In the genomic region with DNA sequence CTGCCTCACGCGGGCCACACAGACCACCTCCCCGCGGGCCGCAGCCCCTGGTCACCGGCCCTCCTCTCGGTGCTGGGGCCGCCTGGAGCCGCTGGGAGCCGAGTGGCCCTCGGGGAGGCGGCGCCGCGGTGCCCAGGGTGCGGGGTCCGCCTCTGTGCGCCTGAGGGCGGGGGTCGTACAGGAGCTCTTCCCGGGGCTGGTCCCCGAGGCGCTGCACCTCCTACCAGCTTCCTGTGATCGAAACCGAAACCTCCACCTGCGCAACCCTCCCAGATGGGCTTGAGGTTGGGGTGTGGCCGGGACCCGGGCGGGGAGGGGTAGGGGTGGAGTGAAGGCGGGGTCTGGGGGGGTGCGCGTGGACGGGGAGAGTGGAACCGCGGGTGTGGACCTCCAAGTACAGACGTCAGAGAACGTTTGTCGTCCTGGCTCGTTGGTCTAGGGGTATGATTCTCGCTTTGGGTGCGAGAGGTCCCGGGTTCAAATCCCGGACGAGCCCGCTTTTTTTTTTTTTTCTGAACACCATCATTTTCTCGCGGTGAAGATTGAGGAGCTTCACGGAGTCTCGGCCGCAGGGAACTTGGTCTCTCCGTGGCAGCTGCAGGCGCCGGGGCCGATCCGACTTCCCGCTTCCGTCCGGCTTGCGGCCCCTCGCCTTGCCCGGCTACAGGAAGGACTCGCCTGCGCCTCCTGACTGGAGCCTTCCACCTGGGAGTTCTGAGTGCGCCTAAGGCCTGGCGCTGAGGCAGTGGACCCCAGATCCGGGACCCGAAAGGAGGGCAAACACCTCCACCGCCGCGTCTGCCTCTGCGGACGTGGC, we compare ENCODE assay signal across 1 cellular context.
TF ChIP-seq lines count a peak whose summit lies in the region.

No MANE protein-coding gene starts in this region.

TF ChIP-seq in HepG2, 621 proteins besides CTCF, POLR2A, EP300 and RAD21 (continued from another document and continues in another):
- TF ChIP-seq, protein P1, sequence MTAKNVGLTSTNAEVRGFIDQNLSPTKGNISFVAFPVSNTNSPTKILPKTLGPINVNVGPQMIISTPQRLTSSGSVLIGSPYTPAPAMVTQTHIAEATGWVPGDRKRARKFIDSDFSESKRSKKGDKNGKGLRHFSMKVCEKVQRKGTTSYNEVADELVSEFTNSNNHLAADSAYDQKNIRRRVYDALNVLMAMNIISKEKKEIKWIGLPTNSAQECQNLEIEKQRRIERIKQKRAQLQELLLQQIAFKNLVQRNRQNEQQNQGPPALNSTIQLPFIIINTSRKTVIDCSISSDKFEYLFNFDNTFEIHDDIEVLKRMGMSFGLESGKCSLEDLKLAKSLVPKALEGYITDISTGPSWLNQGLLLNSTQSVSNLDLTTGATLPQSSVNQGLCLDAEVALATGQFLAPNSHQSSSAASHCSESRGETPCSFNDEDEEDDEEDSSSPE (CRISPR knock-in tag; IDR thresholded peaks at IDR 0.05) = peak; percentile 16; the same call in 1 of the 2 replicates
- peak; percentile 78 for TF ChIP-seq RBFOX2 (IDR thresholded peaks at IDR 0.05; ENCODE audit: low read depth, low read length)
- peak; percentile 56 for TF ChIP-seq TAF1 (CRISPR knock-in tag; IDR thresholded peaks at IDR 0.05)
- TF ChIP-seq, protein P2, sequence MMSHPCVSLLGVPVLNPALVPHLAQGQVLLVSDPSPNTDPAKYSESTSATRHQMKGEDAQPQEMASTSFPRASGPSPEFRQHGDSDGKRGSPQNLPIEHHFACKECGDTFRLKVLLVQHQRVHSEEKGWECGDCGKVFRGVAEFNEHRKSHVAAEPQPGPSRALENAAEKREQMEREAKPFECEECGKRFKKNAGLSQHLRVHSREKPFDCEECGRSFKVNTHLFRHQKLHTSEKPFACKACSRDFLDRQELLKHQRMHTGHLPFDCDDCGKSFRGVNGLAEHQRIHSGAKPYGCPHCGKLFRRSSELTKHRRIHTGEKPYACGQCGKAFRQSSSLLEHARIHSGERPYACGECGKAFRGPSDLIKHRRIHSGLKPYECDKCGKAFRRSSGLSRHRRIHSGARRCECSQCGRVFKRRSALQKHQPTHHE (CRISPR knock-in tag; IDR thresholded peaks at IDR 0.05; ENCODE audit: borderline replicate concordance) = 0 out of 2 replicates have a peak, but pooled peaks have one; percentile 16
- TF ChIP-seq PHF20 (CRISPR knock-in tag; IDR thresholded peaks at IDR 0.05) = no peak
- no peak for TF ChIP-seq SRSF9 (IDR thresholded peaks at IDR 0.05; ENCODE audit: borderline replicate concordance, insufficient read depth, low read depth, low read length, poor library complexity, severe bottlenecking)
- TF ChIP-seq, protein P3, sequence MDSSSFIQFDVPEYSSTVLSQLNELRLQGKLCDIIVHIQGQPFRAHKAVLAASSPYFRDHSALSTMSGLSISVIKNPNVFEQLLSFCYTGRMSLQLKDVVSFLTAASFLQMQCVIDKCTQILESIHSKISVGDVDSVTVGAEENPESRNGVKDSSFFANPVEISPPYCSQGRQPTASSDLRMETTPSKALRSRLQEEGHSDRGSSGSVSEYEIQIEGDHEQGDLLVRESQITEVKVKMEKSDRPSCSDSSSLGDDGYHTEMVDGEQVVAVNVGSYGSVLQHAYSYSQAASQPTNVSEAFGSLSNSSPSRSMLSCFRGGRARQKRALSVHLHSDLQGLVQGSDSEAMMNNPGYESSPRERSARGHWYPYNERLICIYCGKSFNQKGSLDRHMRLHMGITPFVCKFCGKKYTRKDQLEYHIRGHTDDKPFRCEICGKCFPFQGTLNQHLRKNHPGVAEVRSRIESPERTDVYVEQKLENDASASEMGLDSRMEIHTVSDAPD (CRISPR knock-in tag; IDR thresholded peaks at IDR 0.05) = no peak
- TF ChIP-seq RFX3 (CRISPR knock-in tag; IDR thresholded peaks at IDR 0.05) = no peak
- peak; percentile 48; the same call in 1 of the 2 replicates for TF ChIP-seq ZFX (CRISPR knock-in tag; IDR thresholded peaks at IDR 0.05; ENCODE audit: low read depth)
- TF ChIP-seq, protein P4, sequence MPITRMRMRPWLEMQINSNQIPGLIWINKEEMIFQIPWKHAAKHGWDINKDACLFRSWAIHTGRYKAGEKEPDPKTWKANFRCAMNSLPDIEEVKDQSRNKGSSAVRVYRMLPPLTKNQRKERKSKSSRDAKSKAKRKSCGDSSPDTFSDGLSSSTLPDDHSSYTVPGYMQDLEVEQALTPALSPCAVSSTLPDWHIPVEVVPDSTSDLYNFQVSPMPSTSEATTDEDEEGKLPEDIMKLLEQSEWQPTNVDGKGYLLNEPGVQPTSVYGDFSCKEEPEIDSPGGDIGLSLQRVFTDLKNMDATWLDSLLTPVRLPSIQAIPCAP (CRISPR knock-in tag; IDR thresholded peaks at IDR 0.05; ENCODE audit: low read depth) = peak; percentile 90; the same call in 1 of the 2 replicates
- TF ChIP-seq, protein P5, sequence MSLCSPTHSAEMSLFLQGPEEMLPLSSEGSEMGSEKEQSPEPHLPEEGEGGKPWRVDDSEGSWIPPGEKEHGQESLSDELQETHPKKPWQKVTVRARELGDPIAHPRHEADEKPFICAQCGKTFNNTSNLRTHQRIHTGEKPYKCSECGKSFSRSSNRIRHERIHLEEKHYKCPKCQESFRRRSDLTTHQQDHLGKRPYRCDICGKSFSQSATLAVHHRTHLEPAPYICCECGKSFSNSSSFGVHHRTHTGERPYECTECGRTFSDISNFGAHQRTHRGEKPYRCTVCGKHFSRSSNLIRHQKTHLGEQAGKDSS (CRISPR knock-in tag; IDR thresholded peaks at IDR 0.05; ENCODE audit: borderline replicate concordance, low read depth) = no peak; the same call in 1 of the 2 replicates
- TF ChIP-seq ERF (CRISPR knock-in tag; IDR thresholded peaks at IDR 0.05) = peak; percentile 47; the same call in 1 of the 2 replicates
- no peak for TF ChIP-seq FOXK2 (IDR thresholded peaks at IDR 0.05)
- peak; percentile 59 for TF ChIP-seq ZNF501 (CRISPR knock-in tag; IDR thresholded peaks at IDR 0.05)
- peak; percentile 79 for TF ChIP-seq HOXA3 (CRISPR knock-in tag; IDR thresholded peaks at IDR 0.05)
- peak; percentile 69 for TF ChIP-seq CREB1 (IDR thresholded peaks at IDR 0.05)
- peak; percentile 43; the same call in 1 of the 2 replicates for TF ChIP-seq CREB1 (CRISPR knock-in tag; IDR thresholded peaks at IDR 0.05)
- TF ChIP-seq, protein P6, sequence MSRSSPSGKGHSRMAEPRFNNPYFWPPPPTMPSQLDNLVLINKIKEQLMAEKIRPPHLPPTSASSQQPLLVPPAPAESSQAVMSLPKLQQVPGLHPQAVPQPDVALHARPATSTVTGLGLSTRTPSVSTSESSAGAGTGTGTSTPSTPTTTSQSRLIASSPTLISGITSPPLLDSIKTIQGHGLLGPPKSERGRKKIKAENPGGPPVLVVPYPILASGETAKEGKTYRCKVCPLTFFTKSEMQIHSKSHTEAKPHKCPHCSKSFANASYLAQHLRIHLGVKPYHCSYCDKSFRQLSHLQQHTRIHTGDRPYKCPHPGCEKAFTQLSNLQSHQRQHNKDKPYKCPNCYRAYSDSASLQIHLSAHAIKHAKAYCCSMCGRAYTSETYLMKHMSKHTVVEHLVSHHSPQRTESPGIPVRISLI (CRISPR knock-in tag; IDR thresholded peaks at IDR 0.05; ENCODE audit: borderline replicate concordance) = peak; percentile 97
- no peak for TF ChIP-seq KDM4B (CRISPR knock-in tag; IDR thresholded peaks at IDR 0.05)
- TF ChIP-seq, protein P7, sequence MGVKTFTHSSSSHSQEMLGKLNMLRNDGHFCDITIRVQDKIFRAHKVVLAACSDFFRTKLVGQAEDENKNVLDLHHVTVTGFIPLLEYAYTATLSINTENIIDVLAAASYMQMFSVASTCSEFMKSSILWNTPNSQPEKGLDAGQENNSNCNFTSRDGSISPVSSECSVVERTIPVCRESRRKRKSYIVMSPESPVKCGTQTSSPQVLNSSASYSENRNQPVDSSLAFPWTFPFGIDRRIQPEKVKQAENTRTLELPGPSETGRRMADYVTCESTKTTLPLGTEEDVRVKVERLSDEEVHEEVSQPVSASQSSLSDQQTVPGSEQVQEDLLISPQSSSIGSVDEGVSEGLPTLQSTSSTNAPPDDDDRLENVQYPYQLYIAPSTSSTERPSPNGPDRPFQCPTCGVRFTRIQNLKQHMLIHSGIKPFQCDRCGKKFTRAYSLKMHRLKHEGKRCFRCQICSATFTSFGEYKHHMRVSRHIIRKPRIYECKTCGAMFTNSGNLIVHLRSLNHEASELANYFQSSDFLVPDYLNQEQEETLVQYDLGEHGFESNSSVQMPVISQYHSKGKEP (CRISPR knock-in tag; IDR thresholded peaks at IDR 0.05) = no peak
- TF ChIP-seq, protein P8, sequence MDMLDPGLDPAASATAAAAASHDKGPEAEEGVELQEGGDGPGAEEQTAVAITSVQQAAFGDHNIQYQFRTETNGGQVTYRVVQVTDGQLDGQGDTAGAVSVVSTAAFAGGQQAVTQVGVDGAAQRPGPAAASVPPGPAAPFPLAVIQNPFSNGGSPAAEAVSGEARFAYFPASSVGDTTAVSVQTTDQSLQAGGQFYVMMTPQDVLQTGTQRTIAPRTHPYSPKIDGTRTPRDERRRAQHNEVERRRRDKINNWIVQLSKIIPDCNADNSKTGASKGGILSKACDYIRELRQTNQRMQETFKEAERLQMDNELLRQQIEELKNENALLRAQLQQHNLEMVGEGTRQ (IDR thresholded peaks at IDR 0.05; ENCODE audit: low read depth, low read length) = no peak
- TF ChIP-seq, protein P8 (CRISPR knock-in tag; IDR thresholded peaks at IDR 0.05; ENCODE audit: borderline replicate concordance) = no peak
- no peak for TF ChIP-seq SOX13 (IDR thresholded peaks at IDR 0.05)
- TF ChIP-seq SOX13 (CRISPR knock-in tag; conservative IDR thresholded peaks at IDR 0.05 in 1 of 2, IDR thresholded peaks at IDR 0.05 in 1 of 2) = 0 out of 4 replicates have a peak, but pooled peaks of 1 of the 2 experiments have one; percentile 6
- peak; percentile 64 for TF ChIP-seq ZMAT3 (CRISPR knock-in tag; conservative IDR thresholded peaks at IDR 0.05)
- TF ChIP-seq, protein P9, sequence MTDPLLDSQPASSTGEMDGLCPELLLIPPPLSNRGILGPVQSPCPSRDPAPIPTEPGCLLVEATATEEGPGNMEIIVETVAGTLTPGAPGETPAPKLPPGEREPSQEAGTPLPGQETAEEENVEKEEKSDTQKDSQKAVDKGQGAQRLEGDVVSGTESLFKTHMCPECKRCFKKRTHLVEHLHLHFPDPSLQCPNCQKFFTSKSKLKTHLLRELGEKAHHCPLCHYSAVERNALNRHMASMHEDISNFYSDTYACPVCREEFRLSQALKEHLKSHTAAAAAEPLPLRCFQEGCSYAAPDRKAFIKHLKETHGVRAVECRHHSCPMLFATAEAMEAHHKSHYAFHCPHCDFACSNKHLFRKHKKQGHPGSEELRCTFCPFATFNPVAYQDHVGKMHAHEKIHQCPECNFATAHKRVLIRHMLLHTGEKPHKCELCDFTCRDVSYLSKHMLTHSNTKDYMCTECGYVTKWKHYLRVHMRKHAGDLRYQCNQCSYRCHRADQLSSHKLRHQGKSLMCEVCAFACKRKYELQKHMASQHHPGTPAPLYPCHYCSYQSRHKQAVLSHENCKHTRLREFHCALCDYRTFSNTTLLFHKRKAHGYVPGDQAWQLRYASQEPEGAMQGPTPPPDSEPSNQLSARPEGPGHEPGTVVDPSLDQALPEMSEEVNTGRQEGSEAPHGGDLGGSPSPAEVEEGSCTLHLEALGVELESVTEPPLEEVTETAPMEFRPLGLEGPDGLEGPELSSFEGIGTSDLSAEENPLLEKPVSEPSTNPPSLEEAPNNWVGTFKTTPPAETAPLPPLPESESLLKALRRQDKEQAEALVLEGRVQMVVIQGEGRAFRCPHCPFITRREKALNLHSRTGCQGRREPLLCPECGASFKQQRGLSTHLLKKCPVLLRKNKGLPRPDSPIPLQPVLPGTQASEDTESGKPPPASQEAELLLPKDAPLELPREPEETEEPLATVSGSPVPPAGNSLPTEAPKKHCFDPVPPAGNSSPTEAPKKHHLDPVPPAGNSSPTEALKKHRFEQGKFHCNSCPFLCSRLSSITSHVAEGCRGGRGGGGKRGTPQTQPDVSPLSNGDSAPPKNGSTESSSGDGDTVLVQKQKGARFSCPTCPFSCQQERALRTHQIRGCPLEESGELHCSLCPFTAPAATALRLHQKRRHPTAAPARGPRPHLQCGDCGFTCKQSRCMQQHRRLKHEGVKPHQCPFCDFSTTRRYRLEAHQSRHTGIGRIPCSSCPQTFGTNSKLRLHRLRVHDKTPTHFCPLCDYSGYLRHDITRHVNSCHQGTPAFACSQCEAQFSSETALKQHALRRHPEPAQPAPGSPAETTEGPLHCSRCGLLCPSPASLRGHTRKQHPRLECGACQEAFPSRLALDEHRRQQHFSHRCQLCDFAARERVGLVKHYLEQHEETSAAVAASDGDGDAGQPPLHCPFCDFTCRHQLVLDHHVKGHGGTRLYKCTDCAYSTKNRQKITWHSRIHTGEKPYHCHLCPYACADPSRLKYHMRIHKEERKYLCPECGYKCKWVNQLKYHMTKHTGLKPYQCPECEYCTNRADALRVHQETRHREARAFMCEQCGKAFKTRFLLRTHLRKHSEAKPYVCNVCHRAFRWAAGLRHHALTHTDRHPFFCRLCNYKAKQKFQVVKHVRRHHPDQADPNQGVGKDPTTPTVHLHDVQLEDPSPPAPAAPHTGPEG (CRISPR knock-in tag; IDR thresholded peaks at IDR 0.05) = 0 out of 2 replicates have a peak, but pooled peaks have one; percentile 23
- TF ChIP-seq ZFY (CRISPR knock-in tag; IDR thresholded peaks at IDR 0.05) = peak; percentile 65
- TF ChIP-seq ETV5 (CRISPR knock-in tag; IDR thresholded peaks at IDR 0.05; ENCODE audit: borderline replicate concordance) = 0 out of 2 replicates have a peak, but pooled peaks have one; percentile 7
- no peak for TF ChIP-seq TGIF2 (CRISPR knock-in tag; IDR thresholded peaks at IDR 0.05)
- TF ChIP-seq, protein P10, sequence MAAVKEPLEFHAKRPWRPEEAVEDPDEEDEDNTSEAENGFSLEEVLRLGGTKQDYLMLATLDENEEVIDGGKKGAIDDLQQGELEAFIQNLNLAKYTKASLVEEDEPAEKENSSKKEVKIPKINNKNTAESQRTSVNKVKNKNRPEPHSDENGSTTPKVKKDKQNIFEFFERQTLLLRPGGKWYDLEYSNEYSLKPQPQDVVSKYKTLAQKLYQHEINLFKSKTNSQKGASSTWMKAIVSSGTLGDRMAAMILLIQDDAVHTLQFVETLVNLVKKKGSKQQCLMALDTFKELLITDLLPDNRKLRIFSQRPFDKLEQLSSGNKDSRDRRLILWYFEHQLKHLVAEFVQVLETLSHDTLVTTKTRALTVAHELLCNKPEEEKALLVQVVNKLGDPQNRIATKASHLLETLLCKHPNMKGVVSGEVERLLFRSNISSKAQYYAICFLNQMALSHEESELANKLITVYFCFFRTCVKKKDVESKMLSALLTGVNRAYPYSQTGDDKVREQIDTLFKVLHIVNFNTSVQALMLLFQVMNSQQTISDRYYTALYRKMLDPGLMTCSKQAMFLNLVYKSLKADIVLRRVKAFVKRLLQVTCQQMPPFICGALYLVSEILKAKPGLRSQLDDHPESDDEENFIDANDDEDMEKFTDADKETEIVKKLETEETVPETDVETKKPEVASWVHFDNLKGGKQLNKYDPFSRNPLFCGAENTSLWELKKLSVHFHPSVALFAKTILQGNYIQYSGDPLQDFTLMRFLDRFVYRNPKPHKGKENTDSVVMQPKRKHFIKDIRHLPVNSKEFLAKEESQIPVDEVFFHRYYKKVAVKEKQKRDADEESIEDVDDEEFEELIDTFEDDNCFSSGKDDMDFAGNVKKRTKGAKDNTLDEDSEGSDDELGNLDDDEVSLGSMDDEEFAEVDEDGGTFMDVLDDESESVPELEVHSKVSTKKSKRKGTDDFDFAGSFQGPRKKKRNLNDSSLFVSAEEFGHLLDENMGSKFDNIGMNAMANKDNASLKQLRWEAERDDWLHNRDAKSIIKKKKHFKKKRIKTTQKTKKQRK (IDR thresholded peaks at IDR 0.05; ENCODE audit: low read length) = no peak
- TF ChIP-seq NR2F6 (IDR thresholded peaks at IDR 0.05) = no peak
- peak; percentile 5; the same call in 1 of the 2 replicates for TF ChIP-seq NR2F6 (CRISPR knock-in tag; IDR thresholded peaks at IDR 0.05)
